ENCODE assay signal across 8 cellular contexts in the genomic region with DNA sequence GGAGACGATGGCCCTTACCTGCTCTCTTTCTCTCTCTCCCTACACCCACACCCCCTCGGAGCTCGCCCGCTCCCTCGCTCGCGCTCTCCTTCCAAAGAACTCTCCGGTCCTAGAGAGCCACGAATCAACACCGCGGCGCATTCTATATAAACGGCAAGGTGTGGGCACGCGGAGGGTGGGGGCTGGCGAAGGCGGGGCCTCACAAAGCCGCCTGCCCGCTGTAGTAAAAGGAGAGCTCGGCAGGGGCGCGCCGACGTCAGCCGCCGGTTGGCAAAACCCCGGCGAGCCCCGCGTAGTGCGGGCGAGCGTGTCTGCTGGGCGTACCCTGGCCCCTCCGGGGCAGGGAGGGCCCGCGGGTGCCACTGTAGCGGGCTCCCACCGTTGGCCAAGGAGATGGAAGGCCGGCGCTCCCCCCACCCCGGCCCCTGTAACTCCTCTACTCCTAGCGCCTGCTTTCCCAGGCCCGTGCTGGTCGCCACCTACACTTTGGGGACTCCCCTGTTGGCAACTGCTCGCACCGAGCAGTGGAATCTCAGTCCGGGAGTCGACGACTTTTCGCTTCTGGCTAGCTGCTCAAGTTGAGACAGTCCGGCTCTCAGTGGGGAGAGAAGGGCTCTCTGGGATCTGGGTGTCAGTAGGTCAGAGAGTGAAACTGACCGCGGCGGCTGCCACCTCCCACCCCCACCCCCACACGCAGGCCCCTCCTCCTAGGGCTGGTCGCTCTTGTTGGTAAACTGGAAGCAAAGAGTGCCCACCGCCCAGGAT.
A peak's percentile ranks its signal among the peaks of the same experiment; 100 is the strongest.
DNase-seq lines count a peak whose midpoint lies in the region; ATAC-seq and TF ChIP-seq lines count a peak whose summit lies in the region.

No MANE protein-coding gene starts in this region.

- intact Hi-C loops in breast epithelium (cut with DNase I; ENCODE audit: low total_unique reads): no loop called here

- ATAC-seq in thoracic aorta (ENCODE audit: insufficient number of reproducible peaks, low FRiP score, low read depth) (no peak), GM18505 (IDR thresholded peaks at IDR 0.05; ENCODE audit: unreplicated experiment) (no peak)

- no peak for TF ChIP-seq RAD21 in liver (IDR thresholded peaks at IDR 0.05)

- H3K4me3 ChIP-seq in breast epithelium (peak overlapping the region; percentile 54 to 68 (median 58)), liver (ENCODE audit: low read depth in 1 of 3, low read length in 3 of 3) (peak overlapping the region; percentile 57 to 69 (median 61)), thoracic aorta (peak overlapping the region; percentile 69)

- no peak for TF ChIP-seq CTCF in breast epithelium (IDR thresholded peaks at IDR 0.05)
- TF ChIP-seq CTCF in liver (IDR thresholded peaks at IDR 0.05; ENCODE audit: low read depth, low read length, missing input control): no peak
- no peak for TF ChIP-seq CTCF in thoracic aorta (IDR thresholded peaks at IDR 0.05)
- TF ChIP-seq CTCF in GM13977 (IDR thresholded peaks at IDR 0.05; ENCODE audit: extremely low read depth, insufficient read depth, missing control alignments): no peak

- H3K4me1 ChIP-seq in breast epithelium: no peaks in the 10 kb centered on the region
- H3K4me1 ChIP-seq in liver (ENCODE audit: control insufficient read depth in 4 of 4, insufficient read depth in 4 of 4, low read length in 3 of 4): peaks cover 0 to 16% (median 3%) of the 10 kb centered on the region in 4 donors
- no peaks in the 10 kb centered on the region for H3K4me1 ChIP-seq in thoracic aorta (ENCODE audit: control insufficient read depth in 1 of 2, low read depth in 2 of 2)

- no peak for TF ChIP-seq POLR2A in breast epithelium (IDR thresholded peaks at IDR 0.05)
- no peak for TF ChIP-seq POLR2A in GM18505 (IDR thresholded peaks at IDR 0.05; ENCODE audit: borderline replicate concordance, extremely low read depth, insufficient read depth, insufficient read length)

- H3K27me3 ChIP-seq in breast epithelium (peaks cover 0 to 50% of the 10 kb centered on the region in 2 donors), liver (ENCODE audit: control insufficient read depth in 4 of 4, insufficient read depth in 4 of 4, low read length in 3 of 4) (peaks cover 0 to 6% (median 2%) of the 10 kb centered on the region in 4 donors), thoracic aorta (replicated peaks; ENCODE audit: insufficient read depth) (no peaks in the 10 kb centered on the region)

- in situ Hi-C loops in GM13977 (cut with MboI; ENCODE audit: low pct_unique_long_range_greater_than_20kb, low sequenced_read_pairs, unreplicated experiment): no loop called here

- WGBS in liver: under 1% methylated on average over 57 of the region's 58 CpGs

- H3K27ac ChIP-seq in breast epithelium: peak overlapping the region; percentile 62 to 66
- no peak overlapping the region for H3K27ac ChIP-seq in liver (ENCODE audit: low read depth in 1 of 2, low read length in 2 of 2)
- no peak overlapping the region for H3K27ac ChIP-seq in thoracic aorta

- H3K36me3 ChIP-seq in breast epithelium: no peaks in the 10 kb centered on the region
- H3K36me3 ChIP-seq in liver (ENCODE audit: control insufficient read depth in 4 of 4, insufficient read depth in 3 of 4, low read depth in 1 of 4, low read length in 3 of 4): no peaks in the 10 kb centered on the region
- no peaks in the 10 kb centered on the region for H3K36me3 ChIP-seq in thoracic aorta

- no peaks in the 10 kb centered on the region for H3K9me3 ChIP-seq in breast epithelium
- no peaks in the 10 kb centered on the region for H3K9me3 ChIP-seq in liver (ENCODE audit: control insufficient read depth in 4 of 4, low read length in 3 of 4)
- no peaks in the 10 kb centered on the region for H3K9me3 ChIP-seq in thoracic aorta

- peak overlapping the region in 1 of 2 donors; percentile 49 for H3K9ac ChIP-seq in liver (ENCODE audit: low read depth in 1 of 2, low read length in 2 of 2)

- DNase-seq in DMS53 (lab: John Stamatoyannopoulos, UW) (peak; percentile 89), LoVo (ENCODE audit: low spot score) (peak; percentile 1), breast epithelium (ENCODE audit: low spot score in 2 of 2) (peak; percentile 50 to 64), thoracic aorta (ENCODE audit: low spot score) (no peak), GM13977 (ENCODE audit: low spot score) (no peak), NOMO-1 treated with dmso at 0.1 percent for 144 hours (lab: John Stamatoyannopoulos, UW; ENCODE audit: unreplicated experiment) (no peak)

TF ChIP-seq in liver, 16 proteins besides CTCF, POLR2A, EP300 and RAD21:
- TF ChIP-seq EGR1 (IDR thresholded peaks at IDR 0.05; ENCODE audit: low read depth in 2 of 2): no peak
- TF ChIP-seq FOXA1 (IDR thresholded peaks at IDR 0.05): no peak

Comparison
In these comparisons a context has a peak if more than half of its experiments do, and no peak if none do; other contexts are left out.
1. DNase-seq: peak in DMS53 (single experiment), LoVo (single experiment) and breast epithelium (2 of 2); none in thoracic aorta (single experiment), GM13977 (single experiment) and NOMO-1 treated with dmso at 0.1 percent for 144 hours (single experiment).
2. H3K27ac ChIP-seq: peak in breast epithelium (2 of 2); none in liver (0 of 2) and thoracic aorta (0 of 2).
3. Peak in every context shown above with its lines, with median percentiles within 50 percentile points of each other: H3K4me3 ChIP-seq.